In genomic region chr3:127690106-127690505, GRCh38 we compare ENCODE assay signal across 9 cellular contexts. TPM values are rescaled to one million over a fixed set of nuclear protein-coding genes. Genes with fewer than 3 reads are reported as not detected.
DNase-seq lines count a peak whose midpoint lies in the region; ATAC-seq and TF ChIP-seq lines count a peak whose summit lies in the region.
"Had no signal": no experiment of that assay in that cellular context is flagged by ENCODE, and none has a peak within 500 bp of the region (broad histone marks: within the 10 kb centered on the region; RNA-seq: fewer than 3 reads in every experiment).

No MANE protein-coding gene starts in this region.

- in situ Hi-C loops in astrocyte of the spinal cord (cut with HindIII; ENCODE audit: low sequenced_read_pairs): no loop called here

- H3K27ac ChIP-seq in HCT116 (ENCODE audit: low read depth, low read length) (peak overlapping the region; percentile 30), right atrium auricular region (peak overlapping the region; percentile 52 to 73), skeletal muscle tissue (ENCODE audit: low read depth, low read length) (peak overlapping the region; percentile 34)

- H3K4me1 Mint-ChIP-seq in stimulated activated effector memory CD8-positive, alpha-beta T cell treated with anti-CD3 and anti-CD28 coated beads, Interleukin-12 subunit alpha, Interleukin-12 subunit beta, amount 100 ng/mL, for 72 hours: no peaks in the 10 kb centered on the region

- H3K9me3 Mint-ChIP-seq in stimulated activated effector memory CD8-positive, alpha-beta T cell treated with anti-CD3 and anti-CD28 coated beads, Interleukin-12 subunit alpha, Interleukin-12 subunit beta, amount 100 ng/mL, for 72 hours: no peaks in the 10 kb centered on the region

- no peak for TF ChIP-seq RAD21 in HCT116 (IDR thresholded peaks at IDR 0.05; ENCODE audit: low read depth)

- POLR2A ChIA-PET in HCT116 (lab: Charles Lee): no interaction called here

- no peaks in the 10 kb centered on the region for H3K36me3 ChIP-seq in HCT116 (ENCODE audit: control insufficient read depth in 1 of 2, insufficient read depth in 2 of 2, low read length in 2 of 2)
- H3K36me3 ChIP-seq in right atrium auricular region: peaks cover 15% of the 10 kb centered on the region
- H3K36me3 ChIP-seq in skeletal muscle tissue (ENCODE audit: control insufficient read depth in 3 of 3, insufficient read depth in 3 of 3, low read length in 3 of 3): peaks cover 10 to 32% (median 26%) of the 10 kb centered on the region in 3 donors

- no peak overlapping the region for H2AFZ ChIP-seq in HCT116 (ENCODE audit: low read depth, low read length, poor library complexity, severe bottlenecking)

- intact Hi-C loops in HCT116 (cut with micrococcal nuclease): loop anchor here (2.0 kb wide), 2 partner anchors 141 to 443 kb away; no protein-coding TSS in a partner anchor

- H3K9ac ChIP-seq in HCT116 (ENCODE audit: low read length): peak overlapping the region; percentile 49
- H3K9ac ChIP-seq in skeletal muscle tissue (ENCODE audit: low read depth in 1 of 3, low read length in 3 of 3): peak overlapping the region in 1 of 3 donors; percentile 66

- no peak overlapping the region for H3K4me3 Mint-ChIP-seq in stimulated activated effector memory CD8-positive, alpha-beta T cell treated with anti-CD3 and anti-CD28 coated beads, Interleukin-12 subunit alpha, Interleukin-12 subunit beta, amount 100 ng/mL, for 72 hours

- DNase-seq in HCT116 (ENCODE audit: low read depth, low spot score) (no peak), astrocyte of the spinal cord (ENCODE audit: low read depth, low spot score) (peak; percentile 76), right atrium auricular region (ENCODE audit: low spot score) (no peak), Kasumi-1 (lab: John Stamatoyannopoulos, UW) (no peak), T-helper 2 cell (no peak)
- DNase-seq in stimulated activated effector memory CD8-positive, alpha-beta T cell treated with anti-CD3 and anti-CD28 coated beads, Interleukin-12 subunit alpha, Interleukin-12 subunit beta, amount 100 ng/mL, for 72 hours (ENCODE audit: low spot score in 2 of 2): no peak
- no peak for DNase-seq in activated CD8-positive, alpha-beta memory T cell treated with anti-CD3 and anti-CD28 coated beads, Interleukin-2, amount 50 U/mL, for 4 hours
- DNase-seq: stimulated activated naive CD4-positive, alpha-beta T cell treated with Interleukin-2 at 50 U/mL for 16 hours had no signal

- peaks cover 7% of the 10 kb centered on the region for H3K36me3 Mint-ChIP-seq in stimulated activated effector memory CD8-positive, alpha-beta T cell treated with anti-CD3 and anti-CD28 coated beads, Interleukin-12 subunit alpha, Interleukin-12 subunit beta, amount 100 ng/mL, for 72 hours

- TF ChIP-seq POLR2A in HCT116 (IDR thresholded peaks at IDR 0.05; ENCODE audit: borderline replicate concordance, extremely low read depth, insufficient read depth, insufficient read length): no peak

- no peak for TF ChIP-seq CTCF in HCT116 (IDR thresholded peaks at IDR 0.05 in 2 of 3, conservative IDR thresholded peaks at IDR 0.05 in 1 of 3; ENCODE audit: borderline replicate concordance in 1 of 3, insufficient read depth in 1 of 3, low read depth in 2 of 3, low read length in 2 of 3)
- no peak for TF ChIP-seq CTCF in astrocyte of the spinal cord (IDR thresholded peaks at IDR 0.05; ENCODE audit: low read depth, low read length)
- no peak for TF ChIP-seq CTCF in right atrium auricular region (IDR thresholded peaks at IDR 0.05)

- H4K20me1 ChIP-seq in HCT116 (ENCODE audit: insufficient read depth): no peaks in the 10 kb centered on the region

- CTCF ChIA-PET in HCT116 (lab: Charles Lee): interaction anchor here (1.5 to 2.2 kb wide), 2 partner anchors 142 to 270 kb away, joined by 3 to 11 read pairs; no protein-coding TSS in a partner anchor

- peak overlapping the region; percentile 64 for H3K4me2 ChIP-seq in HCT116 (ENCODE audit: low read length)

- H3K9me2 ChIP-seq in HCT116 (ENCODE audit: insufficient read depth): no peaks in the 10 kb centered on the region

- H3K9me3 ChIP-seq in HCT116 (ENCODE audit: control insufficient read depth in 1 of 2, insufficient read depth in 1 of 2, low read depth in 1 of 2, low read length in 2 of 2): no peaks in the 10 kb centered on the region
- H3K9me3 ChIP-seq in right atrium auricular region: no peaks in the 10 kb centered on the region
- no peaks in the 10 kb centered on the region for H3K9me3 ChIP-seq in skeletal muscle tissue (ENCODE audit: control insufficient read depth in 3 of 3, low read length in 3 of 3)

- no peaks in the 10 kb centered on the region for H3K27me3 ChIP-seq in HCT116 (ENCODE audit: insufficient read depth, low read length)
- no peaks in the 10 kb centered on the region for H3K27me3 ChIP-seq in right atrium auricular region
- H3K27me3 ChIP-seq in skeletal muscle tissue (ENCODE audit: control insufficient read depth in 3 of 3, insufficient read depth in 3 of 3, low read length in 3 of 3): no peaks in the 10 kb centered on the region

- peaks cover 13 to 36% of the 10 kb centered on the region in 2 experiments for H3K4me1 ChIP-seq in HCT116 (ENCODE audit: control insufficient read depth in 1 of 2, insufficient read depth in 2 of 2, low read length in 2 of 2)
- peaks cover 0 to 43% of the 10 kb centered on the region in 2 donors for H3K4me1 ChIP-seq in right atrium auricular region
- H3K4me1 ChIP-seq in skeletal muscle tissue (ENCODE audit: control insufficient read depth in 3 of 3, insufficient read depth in 3 of 3, low read length in 3 of 3): peaks cover 36 to 50% (median 50%) of the 10 kb centered on the region in 3 donors

- no peaks in the 10 kb centered on the region for H3K79me2 ChIP-seq in HCT116 (ENCODE audit: insufficient read depth, low read length)

- peak; percentile 32 for ATAC-seq in HCT116
- ATAC-seq in stimulated activated effector memory CD8-positive, alpha-beta T cell treated with anti-CD3 and anti-CD28 coated beads, Interleukin-12 subunit alpha, Interleukin-12 subunit beta, amount 100 ng/mL, for 72 hours: no peak

- RAD21 ChIA-PET in HCT116 (lab: Charles Lee; ENCODE audit: low non-redundant PET in 1 of 2, low total read pairs in 2 of 2, uncharacterized antibody in 2 of 2, unreplicated experiment in 2 of 2): no interaction called here

- H3K4me3 ChIP-seq in HCT116 (replicated peaks in 1 of 2; ENCODE audit: low read depth in 1 of 2, low read length in 2 of 2) (0 out of 4 replicates have a peak overlapping the region, but pooled peaks of 1 of the 2 experiments have one; percentile 4), astrocyte of the spinal cord (ENCODE audit: low read depth, low read length) (no peak overlapping the region), right atrium auricular region (no peak overlapping the region), skeletal muscle tissue (ENCODE audit: low read length in 3 of 3) (no peak overlapping the region)

- H3K27ac Mint-ChIP-seq in stimulated activated effector memory CD8-positive, alpha-beta T cell treated with anti-CD3 and anti-CD28 coated beads, Interleukin-12 subunit alpha, Interleukin-12 subunit beta, amount 100 ng/mL, for 72 hours: no peak overlapping the region

- BruUV-seq in HCT116 (replicated peaks; lab: Mats Ljungman, UMichigan): no TSS peak

TF ChIP-seq in HCT116, 20 proteins besides CTCF, POLR2A, EP300 and RAD21:
- TF ChIP-seq SP1 (IDR thresholded peaks at IDR 0.05; ENCODE audit: low read depth): no peak
- no peak for TF ChIP-seq MAX (IDR thresholded peaks at IDR 0.05)
- TF ChIP-seq SIN3A (IDR thresholded peaks at IDR 0.05; ENCODE audit: low read depth): no peak
- TF ChIP-seq ELF1 (IDR thresholded peaks at IDR 0.05; ENCODE audit: borderline replicate concordance, low read depth): no peak
- no peak for TF ChIP-seq REST (IDR thresholded peaks at IDR 0.05; ENCODE audit: low read depth)
- no peak for TF ChIP-seq ZNF274 (IDR thresholded peaks at IDR 0.05; ENCODE audit: low read depth, low read length)
- no peak for TF ChIP-seq CBX3 (IDR thresholded peaks at IDR 0.05; ENCODE audit: low read depth)
- no peak for TF ChIP-seq TCF7L2 (IDR thresholded peaks at IDR 0.05; ENCODE audit: borderline replicate concordance, extremely low read depth, insufficient read depth, insufficient read length)

RNA-seq across cellular contexts. Expression of gene ABTB1, which starts 17.4 kb away (rescaled TPM):
- 19.4 TPM for total RNA-seq in HCT116 (2021; ENCODE audit: unreplicated experiment)
- polyA plus RNA-seq in HCT116 (2012): 16.2 and 19.6 TPM in 2 replicates
- total RNA-seq in right atrium auricular region: 10 to 100 TPM; 14.9 to 16.9 TPM
- total RNA-seq in skeletal muscle tissue: 6.3 TPM
